18 cellular contexts compared by ENCODE assay signal in genomic region chr13:98681017-98681416, GRCh38.
DNase-seq lines count a peak whose midpoint lies in the region; ATAC-seq and TF ChIP-seq lines count a peak whose summit lies in the region.
"Had no signal": no experiment of that assay in that cellular context is flagged by ENCODE, and none has a peak within 500 bp of the region (broad histone marks: within the 10 kb centered on the region; RNA-seq: fewer than 3 reads in every experiment).

No MANE protein-coding gene starts in this region.

- no peak overlapping the region for H3K4me3 Mint-ChIP-seq in T-cell
- H3K4me3 Mint-ChIP-seq: B cell; CD8-positive, alpha-beta T cell; GM23338; HFFc6 had no signal

- intact Hi-C loops in heart right ventricle (cut with DNase I): no loop called here

- no peaks in the 10 kb centered on the region for H3K4me1 Mint-ChIP-seq in T-cell
- H3K4me1 Mint-ChIP-seq: B cell had no signal

- 90 to 92% methylated on average over 2 of the region's 2 CpGs for WGBS in heart right ventricle, 2 donors

- DNase-seq in NCI-H1092 (lab: John Stamatoyannopoulos, UW): peak; percentile 5
- peak; percentile 18 for DNase-seq in NCI-H69 (lab: John Stamatoyannopoulos, UW)
- DNase-seq in astrocyte of the spinal cord (ENCODE audit: low read depth, low spot score): peak; percentile 19
- peak; percentile 5 for DNase-seq in osteoblast (ENCODE audit: insufficient read length, low spot score, missing footprints)
- no peak for DNase-seq in heart right ventricle
- DNase-seq in T-cell: no peak
- no peak for DNase-seq in activated CD4-positive, alpha-beta T cell treated with anti-CD3 and anti-CD28 coated beads, Interleukin-2, amount 50 U/mL, for 1 hour
- no peak for DNase-seq in cerebellum (ENCODE audit: low spot score)
- DNase-seq: Calu3; CD8-positive, alpha-beta T cell; DND-41; H7; HFFc6 had no signal

- H3K4me1 ChIP-seq in osteoblast (ENCODE audit: insufficient read depth, low read length): peaks cover 15% of the 10 kb centered on the region
- no peaks in the 10 kb centered on the region for H3K4me1 ChIP-seq in heart right ventricle

- H3K4me3 ChIP-seq in astrocyte of the spinal cord (ENCODE audit: low read depth, low read length) (no peak overlapping the region), osteoblast (ENCODE audit: insufficient read depth, low read length) (no peak overlapping the region), heart right ventricle (no peak overlapping the region)
- H3K4me3 ChIP-seq: BLaER1 treated with 17β-estradiol and CSF1 and Interleukin-3, amounts not matched to agents 10 nM and 100 nM; GM23338 had no signal

- CTCF ChIA-PET in T-cell (lab: Charles Lee): no interaction called here

- H3K27ac ChIP-seq in osteoblast (ENCODE audit: low read depth, low read length) (no peak overlapping the region), heart right ventricle (no peak overlapping the region)
- H3K27ac ChIP-seq: BLaER1 treated with 17β-estradiol and CSF1 and Interleukin-3, amounts not matched to agents 10 nM and 100 nM; HL-60 had no signal

- no peaks in the 10 kb centered on the region for H3K36me3 ChIP-seq in osteoblast (ENCODE audit: insufficient read depth, low read length)
- no peaks in the 10 kb centered on the region for H3K36me3 ChIP-seq in heart right ventricle
- H3K36me3 ChIP-seq: BLaER1 treated with 17β-estradiol and CSF1 and Interleukin-3, amounts not matched to agents 10 nM and 100 nM had no signal

- H3K9me3 ChIP-seq in osteoblast (ENCODE audit: low read depth, low read length) (no peaks in the 10 kb centered on the region), heart right ventricle (no peaks in the 10 kb centered on the region)
- H3K9me3 ChIP-seq: BLaER1 treated with 17β-estradiol and CSF1 and Interleukin-3, amounts not matched to agents 10 nM and 100 nM had no signal

- H3K9me3 Mint-ChIP-seq in T-cell: no peaks in the 10 kb centered on the region
- H3K9me3 Mint-ChIP-seq: CD8-positive, alpha-beta T cell; GM23338; HFFc6 had no signal

- no peak overlapping the region for H2AFZ ChIP-seq in osteoblast (ENCODE audit: low read length)
- H2AFZ ChIP-seq: GM23338 had no signal

- no peak for TF ChIP-seq CTCF in astrocyte of the spinal cord (IDR thresholded peaks at IDR 0.05; ENCODE audit: low read depth, low read length)
- TF ChIP-seq CTCF in osteoblast (IDR thresholded peaks at IDR 0.05; ENCODE audit: extremely low read depth, low read depth, low read length): no peak
- no peak for TF ChIP-seq CTCF in heart right ventricle (IDR thresholded peaks at IDR 0.05)

- H3K36me3 Mint-ChIP-seq in T-cell: no peaks in the 10 kb centered on the region
- H3K36me3 Mint-ChIP-seq: CD8-positive, alpha-beta T cell had no signal

- peaks cover 7 to 13% of the 10 kb centered on the region in 2 donors for H3K27me3 Mint-ChIP-seq in T-cell

- H3K27me3 ChIP-seq in osteoblast (ENCODE audit: insufficient read depth, low read length): no peaks in the 10 kb centered on the region
- peaks cover 0 to 3% (median 0%) of the 10 kb centered on the region in 7 donors for H3K27me3 ChIP-seq in heart right ventricle
- H3K27me3 ChIP-seq: BLaER1 treated with 17β-estradiol and CSF1 and Interleukin-3, amounts not matched to agents 10 nM and 100 nM had no signal

- no peak for ATAC-seq in heart right ventricle
- no peak for ATAC-seq in T-cell (replicated peaks in 1 of 4)
- ATAC-seq: CD8-positive, alpha-beta T cell; GM23338; HCT116 had no signal

- in situ Hi-C loops in astrocyte of the spinal cord (cut with HindIII; ENCODE audit: low sequenced_read_pairs): no loop called here

- no peak overlapping the region for H3K4me2 ChIP-seq in osteoblast (ENCODE audit: insufficient read depth, low read length)
- H3K4me2 ChIP-seq: BLaER1 treated with 17β-estradiol and CSF1 and Interleukin-3, amounts not matched to agents 10 nM and 100 nM; GM23338 had no signal

- no peak overlapping the region for H3K27ac Mint-ChIP-seq in T-cell
- H3K27ac Mint-ChIP-seq: B cell; CD8-positive, alpha-beta T cell; GM23338; HFFc6 had no signal

- no peaks in the 10 kb centered on the region for H3K79me2 ChIP-seq in osteoblast (ENCODE audit: insufficient read depth, low read length)

- POLR2A ChIA-PET in T-cell (lab: Charles Lee): no interaction called here

- H4K20me1 ChIP-seq in osteoblast (ENCODE audit: insufficient read depth, low read length): no peaks in the 10 kb centered on the region
- H4K20me1 ChIP-seq: BLaER1 treated with 17β-estradiol and CSF1 and Interleukin-3, amounts not matched to agents 10 nM and 100 nM had no signal

Comparison
In these comparisons a context has a peak if more than half of its experiments do, and no peak if none do; other contexts are left out.
1. DNase-seq: peak in NCI-H1092 (single experiment), NCI-H69 (single experiment), astrocyte of the spinal cord (single experiment) and osteoblast (single experiment); none in heart right ventricle (0 of 2), T-cell (0 of 34), activated CD4-positive, alpha-beta T cell treated with anti-CD3 and anti-CD28 coated beads, Interleukin-2, amount 50 U/mL, for 1 hour (single experiment) and cerebellum (single experiment).